ENCODE assay signal across 8 cellular contexts in the genomic region with DNA sequence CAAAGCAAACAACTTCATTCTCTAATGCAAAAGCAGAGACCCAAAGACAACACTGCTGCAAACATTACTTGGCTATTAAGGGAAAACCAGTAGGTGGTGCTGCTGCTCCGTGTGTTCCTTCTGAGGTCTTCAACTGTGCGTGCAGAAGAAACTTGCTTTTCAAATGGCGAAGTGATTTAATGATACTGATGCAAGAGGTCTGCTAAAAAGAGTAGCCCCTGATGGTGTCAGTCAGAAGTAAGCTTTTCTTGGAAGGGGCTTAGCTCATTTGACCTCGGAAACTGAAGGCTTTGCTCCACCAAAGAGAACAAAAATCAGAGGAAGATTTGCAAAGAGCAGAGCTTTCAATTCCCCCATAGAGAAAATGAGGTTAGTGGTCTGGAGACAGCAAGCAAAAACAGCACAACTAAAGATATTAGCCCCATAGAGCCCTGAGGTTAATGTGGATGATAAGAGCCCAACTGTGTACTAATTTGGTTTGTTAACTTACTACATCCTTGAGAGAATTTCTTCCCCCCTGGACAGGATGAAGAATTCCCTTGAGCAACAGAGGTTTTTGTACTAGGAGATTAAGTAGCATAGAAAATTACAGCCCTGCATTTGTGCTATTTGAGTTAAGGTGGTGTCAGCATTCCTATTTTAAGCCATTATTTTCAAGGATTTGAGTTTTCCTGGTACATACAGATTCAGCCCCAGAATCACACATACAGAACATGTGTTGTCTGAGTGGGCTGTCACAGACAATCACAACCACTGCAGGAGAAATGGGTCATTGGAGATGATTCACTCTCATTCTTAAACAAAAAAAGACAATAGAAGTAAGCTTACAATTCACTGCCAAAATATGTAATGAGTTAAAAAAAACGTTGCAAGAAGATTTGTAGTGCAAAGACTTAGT.
A peak's percentile ranks its signal among the peaks of the same experiment; 100 is the strongest.
DNase-seq lines count a peak whose midpoint lies in the region; ATAC-seq and TF ChIP-seq lines count a peak whose summit lies in the region.

No MANE protein-coding gene starts in this region.

- no peak overlapping the region for H3K4me2 ChIP-seq in PC-9

- H3K79me2 ChIP-seq in PC-9 (ENCODE audit: low read depth): no peaks in the 10 kb centered on the region

- intact Hi-C loops in PC-9 (cut with micrococcal nuclease; ENCODE audit: unreplicated experiment) (loop anchor here (10.0 kb wide), 1 partner anchor 348 kb away; no protein-coding TSS in a partner anchor), left cardiac atrium (cut with DNase I) (loop anchor here (1.0 to 5.0 kb wide), 2 partner anchors 346 to 347 kb away; no protein-coding TSS in a partner anchor)

- no peak for TF ChIP-seq EP300 in Ishikawa (IDR thresholded peaks at IDR 0.05; ENCODE audit: borderline replicate concordance)

- H3K4me1 ChIP-seq in PC-9 (replicated peaks; ENCODE audit: insufficient read depth): no peaks in the 10 kb centered on the region

- peak; percentile 71 for TF ChIP-seq CTCF in PC-9 (conservative IDR thresholded peaks at IDR 0.05)

- no peak overlapping the region for H3K4me3 ChIP-seq in PC-9

- H3K9me2 ChIP-seq in PC-9 (ENCODE audit: insufficient read depth): no peaks in the 10 kb centered on the region

- ATAC-seq in GM21360 (IDR thresholded peaks at IDR 0.05; ENCODE audit: unreplicated experiment): peak; percentile 80
- peak; percentile 57 to 73 for ATAC-seq in left cardiac atrium

- H3K27me3 ChIP-seq in PC-9 (ENCODE audit: insufficient read depth, low read depth): no peaks in the 10 kb centered on the region

- no peaks in the 10 kb centered on the region for H4K20me1 ChIP-seq in PC-9 (ENCODE audit: insufficient read depth)

- DNase-seq in DMS153 treated with DMSO at 0.1 percent for 48 hours (lab: John Stamatoyannopoulos, UW; ENCODE audit: unreplicated experiment) (peak; percentile 49), PC-9 (peak in 1 of 2 experiments; percentile 22), left cardiac atrium (peak; percentile 48), retina (peak; percentile 88)
- peak; percentile 51 for DNase-seq in activated naive CD4-positive, alpha-beta T cell treated with anti-CD3 and anti-CD28 coated beads, Interleukin-2, amount 50 U/mL, for 16 hours
- no peak for DNase-seq in effector CD4-positive, alpha-beta T cell

- CTCF ChIA-PET in PC-9 (lab: Charles Lee): no interaction called here

- BruUV-seq in PC-9 (replicated peaks; lab: Mats Ljungman, UMichigan): no TSS peak

- POLR2A ChIA-PET in PC-9 (lab: Charles Lee; ENCODE audit: unreplicated experiment): interaction anchor here (0.7 kb wide), 1 partner anchor 22 kb away, joined by 4 read pairs; no protein-coding TSS in a partner anchor

- no peak overlapping the region for H2AFZ ChIP-seq in PC-9

- H3K9me3 ChIP-seq in PC-9 (ENCODE audit: insufficient read depth, low read depth): no peaks in the 10 kb centered on the region

- no peaks in the 10 kb centered on the region for H3F3A ChIP-seq in PC-9 (ENCODE audit: insufficient read depth, low read depth)

- H3K27ac ChIP-seq in PC-9: no peak overlapping the region

- no peaks in the 10 kb centered on the region for H3K36me3 ChIP-seq in PC-9 (ENCODE audit: low read depth)

- TF ChIP-seq RAD21 in Ishikawa (IDR thresholded peaks at IDR 0.05; ENCODE audit: low read depth): peak; percentile 96

TF ChIP-seq in Ishikawa, 13 proteins besides CTCF, POLR2A, EP300 and RAD21:
- TF ChIP-seq NFIC (IDR thresholded peaks at IDR 0.05) (no peak), ZBTB7A (IDR thresholded peaks at IDR 0.05; ENCODE audit: low read depth) (no peak), YY1 (IDR thresholded peaks at IDR 0.05; ENCODE audit: low read depth) (no peak), FOXM1 (IDR thresholded peaks at IDR 0.05; ENCODE audit: borderline replicate concordance, low read depth) (no peak), TEAD4 (IDR thresholded peaks at IDR 0.05) (no peak), CEBPB (IDR thresholded peaks at IDR 0.05) (no peak), CREB1 (IDR thresholded peaks at IDR 0.05; ENCODE audit: low read depth) (no peak)
- TF ChIP-seq, protein P1, sequence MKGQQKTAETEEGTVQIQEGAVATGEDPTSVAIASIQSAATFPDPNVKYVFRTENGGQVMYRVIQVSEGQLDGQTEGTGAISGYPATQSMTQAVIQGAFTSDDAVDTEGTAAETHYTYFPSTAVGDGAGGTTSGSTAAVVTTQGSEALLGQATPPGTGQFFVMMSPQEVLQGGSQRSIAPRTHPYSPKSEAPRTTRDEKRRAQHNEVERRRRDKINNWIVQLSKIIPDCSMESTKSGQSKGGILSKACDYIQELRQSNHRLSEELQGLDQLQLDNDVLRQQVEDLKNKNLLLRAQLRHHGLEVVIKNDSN (IDR thresholded peaks at IDR 0.05): no peak
